Comparison of ENCODE assay signal across 1 cellular context in genomic region chr14:91149462-91149861, GRCh38.
TF ChIP-seq lines count a peak whose summit lies in the region.

No MANE protein-coding gene starts in this region.

TF ChIP-seq in GM23338, 12 proteins besides CTCF, POLR2A, EP300 and RAD21 (continued from another document):
- no peak for TF ChIP-seq ZNF462 (CRISPR knock-in tag; IDR thresholded peaks at IDR 0.05)
TF ChIP-seq in GM23338: peak in this region for 0.
